Comparison of ENCODE assay signal across 31 cellular contexts in the genomic region with DNA sequence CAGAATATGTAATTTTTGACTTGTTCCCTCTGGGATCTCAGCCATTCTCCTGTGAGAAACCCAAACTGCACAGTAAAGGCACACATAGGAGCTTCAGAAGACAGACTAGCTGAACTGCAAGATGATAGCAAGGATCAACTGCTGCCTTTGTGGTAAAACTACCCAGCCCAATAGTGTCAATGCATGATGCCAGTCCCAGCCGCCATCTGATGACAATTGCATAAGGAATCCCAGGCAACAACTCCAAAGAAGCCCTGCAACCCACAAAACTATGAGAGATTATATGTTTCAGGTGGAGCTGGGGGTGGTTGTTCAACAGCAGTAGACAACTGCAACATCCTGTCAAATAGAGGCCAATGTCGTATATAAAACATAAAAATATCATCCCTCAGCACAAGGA.
"Had no signal": no experiment of that assay in that cellular context is flagged by ENCODE, and none has a peak within 500 bp of the region (broad histone marks: within the 10 kb centered on the region; RNA-seq: fewer than 3 reads in every experiment).

No MANE protein-coding gene starts in this region.

- H3K36me3 Mint-ChIP-seq: activated CD4-positive, alpha-beta memory T cell treated with anti-CD3 and anti-CD28 coated beads for 36 hours; activated CD8-positive, alpha-beta memory T cell treated with anti-CD3 and anti-CD28 coated beads, Interleukin-2, amount 10 ng/mL, durations not matched to agents 7 days and 5 days; activated naive CD4-positive, alpha-beta T cell treated with anti-CD3 and anti-CD28 coated beads, Interleukin-2, amount 10 ng/mL, durations not matched to agents 7 days and 5 days; activated naive CD4-positive, alpha-beta T cell treated with anti-CD3 and anti-CD28 coated beads, Interleukin-2, amount 50 U/mL, for 72 hours; activated naive CD8-positive, alpha-beta T cell treated with anti-CD3 and anti-CD28 coated beads, Interleukin-2, amount 10 ng/mL, durations not matched to agents 7 days and 5 days; brain had no signal

- H3K36me3 ChIP-seq: ascending aorta, breast epithelium, cardiac muscle cell, colonic mucosa had no signal

- H3K4me1 ChIP-seq: ascending aorta, breast epithelium, colonic mucosa had no signal

- H3K27me3 Mint-ChIP-seq: activated CD4-positive, alpha-beta memory T cell treated with anti-CD3 and anti-CD28 coated beads for 36 hours; activated CD4-positive, alpha-beta T cell treated with anti-CD3 and anti-CD28 coated beads for 36 hours; activated CD4-positive, alpha-beta T cell treated with anti-CD3 and anti-CD28 coated beads, Interleukin-2, amount 10 ng/mL, durations not matched to agents 24 days and 14 days; activated CD8-positive, alpha-beta memory T cell treated with anti-CD3 and anti-CD28 coated beads, Interleukin-2, amount 10 ng/mL, durations not matched to agents 7 days and 5 days; activated naive CD4-positive, alpha-beta T cell treated with anti-CD3 and anti-CD28 coated beads, Interleukin-2, amount 10 ng/mL, durations not matched to agents 7 days and 5 days; dendritic cell treated with granulocyte-macrophage colony-stimulating factor and Interleukin-4, amounts not matched to agents 40 ng/mL and 50 ng/mL, for 4 days had no signal

- H3K4me3 ChIP-seq: ascending aorta, breast epithelium, cardiac muscle cell, colonic mucosa, dorsolateral prefrontal cortex had no signal

- H3K27ac ChIP-seq: ascending aorta, breast epithelium, cardiac muscle cell, colonic mucosa, dorsolateral prefrontal cortex had no signal

- H3K27me3 ChIP-seq: ascending aorta, breast epithelium, cardiac muscle cell, colonic mucosa, dorsolateral prefrontal cortex had no signal

- H3K9me3 ChIP-seq: ascending aorta, breast epithelium, colonic mucosa had no signal

- H3K4me3 Mint-ChIP-seq: activated CD4-positive, alpha-beta memory T cell treated with anti-CD3 and anti-CD28 coated beads for 36 hours; activated CD4-positive, alpha-beta T cell treated with anti-CD3 and anti-CD28 coated beads for 36 hours; activated CD4-positive, alpha-beta T cell treated with anti-CD3 and anti-CD28 coated beads, Interleukin-2, amount 10 ng/mL, durations not matched to agents 24 days and 14 days; activated CD8-positive, alpha-beta memory T cell treated with anti-CD3 and anti-CD28 coated beads, Interleukin-2, amount 10 ng/mL, durations not matched to agents 7 days and 5 days; activated CD8-positive, alpha-beta T cell treated with anti-CD3 and anti-CD28 coated beads, Interleukin-2, amount 10 ng/mL, durations not matched to agents 7 days and 5 days; activated naive CD4-positive, alpha-beta T cell treated with anti-CD3 and anti-CD28 coated beads, Interleukin-2, amount 10 ng/mL, durations not matched to agents 7 days and 5 days; activated naive CD8-positive, alpha-beta T cell treated with anti-CD3 and anti-CD28 coated beads, Interleukin-2, amount 10 ng/mL, durations not matched to agents 7 days and 5 days; activated T-helper 1 cell treated with anti-CD3 and anti-CD28 coated beads, Interleukin-12 subunit alpha, Interleukin-12 subunit beta, Interleukin-2, Interleukin-4 antibody, amounts not matched to agents 30 ng/mL and 10 ng/mL and 1 ng/mL, durations not matched to agents 14 hours and 24 hours and 36 hours; brain; dendritic cell treated with granulocyte-macrophage colony-stimulating factor and Interleukin-4, amounts not matched to agents 40 ng/mL and 50 ng/mL, for 4 days; endodermal cell had no signal

- H3K27ac Mint-ChIP-seq: activated CD4-positive, alpha-beta memory T cell treated with anti-CD3 and anti-CD28 coated beads for 36 hours; activated CD4-positive, alpha-beta T cell treated with anti-CD3 and anti-CD28 coated beads for 36 hours; activated CD4-positive, alpha-beta T cell treated with anti-CD3 and anti-CD28 coated beads, Interleukin-2, amount 10 ng/mL, durations not matched to agents 24 days and 14 days; activated CD8-positive, alpha-beta memory T cell treated with anti-CD3 and anti-CD28 coated beads, Interleukin-2, amount 10 ng/mL, durations not matched to agents 7 days and 5 days; activated CD8-positive, alpha-beta T cell treated with anti-CD3 and anti-CD28 coated beads, Interleukin-2, amount 10 ng/mL, durations not matched to agents 7 days and 5 days; activated naive CD4-positive, alpha-beta T cell treated with anti-CD3 and anti-CD28 coated beads, Interleukin-2, amount 10 ng/mL, durations not matched to agents 7 days and 5 days; activated naive CD4-positive, alpha-beta T cell treated with anti-CD3 and anti-CD28 coated beads, Interleukin-2, amount 50 U/mL, for 72 hours; activated naive CD8-positive, alpha-beta T cell treated with anti-CD3 and anti-CD28 coated beads, Interleukin-2, amount 10 ng/mL, durations not matched to agents 7 days and 5 days; activated T-helper 1 cell treated with anti-CD3 and anti-CD28 coated beads, Interleukin-12 subunit alpha, Interleukin-12 subunit beta, Interleukin-2, Interleukin-4 antibody, amounts not matched to agents 30 ng/mL and 10 ng/mL and 1 ng/mL, durations not matched to agents 14 hours and 24 hours and 36 hours; activated T-helper 2 cell treated with anti-CD3 and anti-CD28 coated beads, Interferon-gamma antibody, Interleukin-2, Interleukin-4, amounts not matched to agents 10 μg/mL and 5 μg/mL and 100 μg/mL, durations not matched to agents 14 hours and 24 hours and 36 hours; dendritic cell treated with granulocyte-macrophage colony-stimulating factor and Interleukin-4, amounts not matched to agents 40 ng/mL and 50 ng/mL, for 4 days; endodermal cell had no signal

- DNase-seq: activated CD4-positive, alpha-beta memory T cell treated with anti-CD3 and anti-CD28 coated beads for 36 hours; activated CD4-positive, alpha-beta T cell treated with anti-CD3 and anti-CD28 coated beads for 36 hours; activated CD4-positive, alpha-beta T cell treated with anti-CD3 and anti-CD28 coated beads, Interleukin-2, amount 10 ng/mL, durations not matched to agents 24 days and 14 days; activated CD4-positive, CD25-positive, alpha-beta regulatory T cell; activated CD4-positive, CD25-positive, alpha-beta regulatory T cell treated with anti-CD3 and anti-CD28 coated beads, Interleukin-2, amount 50 U/mL, for 72 hours; activated CD8-positive, alpha-beta memory T cell treated with anti-CD3 and anti-CD28 coated beads, Interleukin-2, amount 10 ng/mL, durations not matched to agents 7 days and 5 days; activated CD8-positive, alpha-beta memory T cell treated with anti-CD3 and anti-CD28 coated beads, Interleukin-2, amount 50 U/mL, for 4 hours; activated CD8-positive, alpha-beta T cell treated with anti-CD3 and anti-CD28 coated beads, Interleukin-2, amount 10 ng/mL, durations not matched to agents 7 days and 5 days; activated effector memory CD4-positive, alpha-beta T cell treated with anti-CD3 and anti-CD28 coated beads, Interleukin-2, amount 50 U/mL, for 16 hours; activated naive CD4-positive, alpha-beta T cell treated with anti-CD3 and anti-CD28 coated beads, Interleukin-2, amount 10 ng/mL, durations not matched to agents 7 days and 5 days; activated naive CD8-positive, alpha-beta T cell treated with anti-CD3 and anti-CD28 coated beads, Interleukin-2, amount 10 ng/mL, durations not matched to agents 7 days and 5 days; activated T-cell treated with anti-CD3 and anti-CD28 coated beads, Interleukin-2, amount 50 U/mL, for 1 hour; activated T-cell treated with anti-CD3 and anti-CD28 coated beads, Interleukin-2, amount 50 U/mL, for 48 hours; central memory CD4-positive, alpha-beta T cell; cerebellar nuclear complex; colonic mucosa; dorsolateral prefrontal cortex; effector memory CD4-positive, alpha-beta T cell; endodermal cell; foreskin fibroblast; head of caudate nucleus; T-helper 2 cell had no signal

- H3K4me1 Mint-ChIP-seq: activated CD4-positive, alpha-beta T cell treated with anti-CD3 and anti-CD28 coated beads for 36 hours; activated CD4-positive, alpha-beta T cell treated with anti-CD3 and anti-CD28 coated beads, Interleukin-2, amount 10 ng/mL, durations not matched to agents 24 days and 14 days; activated CD8-positive, alpha-beta memory T cell treated with anti-CD3 and anti-CD28 coated beads, Interleukin-2, amount 10 ng/mL, durations not matched to agents 7 days and 5 days; activated naive CD4-positive, alpha-beta T cell treated with anti-CD3 and anti-CD28 coated beads, Interleukin-2, amount 10 ng/mL, durations not matched to agents 7 days and 5 days; activated naive CD8-positive, alpha-beta T cell treated with anti-CD3 and anti-CD28 coated beads, Interleukin-2, amount 10 ng/mL, durations not matched to agents 7 days and 5 days had no signal

- ATAC-seq: activated CD4-positive, alpha-beta T cell treated with anti-CD3 and anti-CD28 coated beads for 36 hours; activated CD8-positive, alpha-beta memory T cell treated with anti-CD3 and anti-CD28 coated beads, Interleukin-2, amount 10 ng/mL, durations not matched to agents 7 days and 5 days; activated CD8-positive, alpha-beta T cell treated with anti-CD3 and anti-CD28 coated beads, Interleukin-2, amount 10 ng/mL, durations not matched to agents 7 days and 5 days; activated naive CD4-positive, alpha-beta T cell treated with anti-CD3 and anti-CD28 coated beads, Interleukin-2, amount 50 U/mL, for 72 hours; esophagus mucosa had no signal

- H3K9me3 Mint-ChIP-seq: activated CD4-positive, alpha-beta T cell treated with anti-CD3 and anti-CD28 coated beads, Interleukin-2, amount 10 ng/mL, durations not matched to agents 24 days and 14 days; activated naive CD4-positive, alpha-beta T cell treated with anti-CD3 and anti-CD28 coated beads, Interleukin-2, amount 10 ng/mL, durations not matched to agents 7 days and 5 days; activated naive CD8-positive, alpha-beta T cell treated with anti-CD3 and anti-CD28 coated beads, Interleukin-2, amount 10 ng/mL, durations not matched to agents 7 days and 5 days; activated T-helper 1 cell treated with anti-CD3 and anti-CD28 coated beads, Interleukin-12 subunit alpha, Interleukin-12 subunit beta, Interleukin-2, Interleukin-4 antibody, amounts not matched to agents 30 ng/mL and 10 ng/mL and 1 ng/mL, durations not matched to agents 14 hours and 24 hours and 36 hours; activated T-helper 2 cell treated with anti-CD3 and anti-CD28 coated beads, Interferon-gamma antibody, Interleukin-2, Interleukin-4, amounts not matched to agents 10 μg/mL and 5 μg/mL and 100 μg/mL, durations not matched to agents 14 hours and 24 hours and 36 hours; brain; endodermal cell had no signal
